Comparison of ENCODE assay signal across 1 cellular context in genomic region chr7:150404172-150404784, GRCh38.
TF ChIP-seq lines count a peak whose summit lies in the region.

No MANE protein-coding gene starts in this region.

TF ChIP-seq in H1, 55 proteins besides CTCF, POLR2A, EP300 and RAD21:
- TF ChIP-seq POU5F1 (IDR thresholded peaks at IDR 0.05; ENCODE audit: low read depth, low read length) (no peak), EZH2 (IDR thresholded peaks at IDR 0.05; ENCODE audit: low read depth, low read length, severe bottlenecking) (peak; percentile 17), CREB1 (IDR thresholded peaks at IDR 0.05) (no peak), SIX5 (IDR thresholded peaks at IDR 0.05; ENCODE audit: low read depth, low read length) (no peak), SP1 (IDR thresholded peaks at IDR 0.05; ENCODE audit: low read depth, low read length) (no peak), KDM1A (IDR thresholded peaks at IDR 0.05; ENCODE audit: borderline replicate concordance, low read length) (no peak), NANOG (IDR thresholded peaks at IDR 0.05; ENCODE audit: insufficient read depth, low read depth, low read length, poor library complexity, severe bottlenecking) (no peak), SUZ12 (IDR thresholded peaks at IDR 0.05; ENCODE audit: low read length) (no peak), RNF2 (IDR thresholded peaks at IDR 0.05; ENCODE audit: borderline replicate concordance, low read depth, low read length, missing control alignments, poor library complexity, severe bottlenecking) (no peak), SAP30 (IDR thresholded peaks at IDR 0.05; ENCODE audit: insufficient read depth, insufficient replicate concordance, low read length) (no peak), POLR2AphosphoS5 (IDR thresholded peaks at IDR 0.05; ENCODE audit: low read depth, low read length) (peak; percentile 9; the same call in 1 of the 2 replicates)
